Comparison of ENCODE assay signal across 14 cellular contexts in genomic region chr20:17637413-17637780, GRCh38. TPM values are rescaled to one million over a fixed set of nuclear protein-coding genes. Genes with fewer than 3 reads are reported as not detected.
DNase-seq lines count a peak whose midpoint lies in the region; ATAC-seq and TF ChIP-seq lines count a peak whose summit lies in the region.
"Had no signal": no experiment of that assay in that cellular context is flagged by ENCODE, and none has a peak within 500 bp of the region (broad histone marks: within the 10 kb centered on the region; RNA-seq: fewer than 3 reads in every experiment).

No MANE protein-coding gene starts in this region.

- intact Hi-C loops in sigmoid colon (cut with DNase I): no loop called here

- no peak for ATAC-seq in HG03139 (IDR thresholded peaks at IDR 0.05; ENCODE audit: unreplicated experiment)

- DNase-seq in RWPE1 (ENCODE audit: low spot score) (no peak), fibroblast of lung (ENCODE audit: low read depth in 2 of 2) (no peak), sigmoid colon (no peak), NAMALWA (ENCODE audit: low spot score) (no peak), immature natural killer cell (no peak)
- DNase-seq: COR-L47, EL, KG1, NCI-H2081, NCI-H748 treated with DMSO at 0.1 percent for 48 hours, OCI-M1, SIG-M5 had no signal

- TF ChIP-seq CTCF in RWPE1 (conservative IDR thresholded peaks at IDR 0.05; ENCODE audit: low read depth): no peak
- TF ChIP-seq CTCF in fibroblast of lung (conservative IDR thresholded peaks at IDR 0.05 in 1 of 2, IDR thresholded peaks at IDR 0.05 in 1 of 2; ENCODE audit: low read depth in 1 of 2, low read length in 2 of 2): no peak
- no peak for TF ChIP-seq CTCF in sigmoid colon (IDR thresholded peaks at IDR 0.05)

- peaks cover 0 to 35% (median 2%) of the 10 kb centered on the region in 3 donors for H3K36me3 Mint-ChIP-seq in immature natural killer cell

- no peaks in the 10 kb centered on the region for H3K9me3 ChIP-seq in BLaER1 treated with 17β-estradiol and CSF1 and Interleukin-3, amounts not matched to agents 10 nM and 100 nM (replicated peaks in 1 of 11)
- H3K9me3 ChIP-seq in fibroblast of lung (ENCODE audit: control insufficient read depth, insufficient read depth, low read depth, low read length): no peaks in the 10 kb centered on the region
- H3K9me3 ChIP-seq in sigmoid colon: no peaks in the 10 kb centered on the region

- H3K4me3 Mint-ChIP-seq in immature natural killer cell: no peak overlapping the region

- H3K4me1 ChIP-seq in BLaER1 treated with 17β-estradiol and CSF1 and Interleukin-3, amounts not matched to agents 10 nM and 100 nM: peaks cover 48 to 100% (median 99%) of the 10 kb centered on the region in 10 experiments
- H3K4me1 ChIP-seq in fibroblast of lung (ENCODE audit: control insufficient read depth, extremely low read depth, insufficient read depth, low read length) (peaks cover 23% of the 10 kb centered on the region), sigmoid colon (peaks cover 0 to 52% (median 30%) of the 10 kb centered on the region in 4 donors)

- POLR2A ChIA-PET in RWPE1 (lab: Yijun Ruan, JAX; ENCODE audit: low non-redundant PET): no interaction called here

- no peaks in the 10 kb centered on the region for H3K27me3 ChIP-seq in BLaER1 treated with 17β-estradiol and CSF1 and Interleukin-3, amounts not matched to agents 10 nM and 100 nM
- H3K27me3 ChIP-seq in fibroblast of lung (ENCODE audit: control insufficient read depth, insufficient read depth, low read length): no peaks in the 10 kb centered on the region
- no peaks in the 10 kb centered on the region for H3K27me3 ChIP-seq in sigmoid colon

- no peaks in the 10 kb centered on the region for H3K4me1 Mint-ChIP-seq in immature natural killer cell

- no peak for TF ChIP-seq POLR2A in sigmoid colon (IDR thresholded peaks at IDR 0.05)

- peaks cover 14 to 100% (median 68%) of the 10 kb centered on the region in 11 experiments; a peak in 19 of 22 replicates for H4K20me1 ChIP-seq in BLaER1 treated with 17β-estradiol and CSF1 and Interleukin-3, amounts not matched to agents 10 nM and 100 nM
- H4K20me1 ChIP-seq in fibroblast of lung (ENCODE audit: control insufficient read depth, extremely low read depth, insufficient read depth, low read length): peaks cover 4% of the 10 kb centered on the region

- 87 to 88% methylated on average over 4 of the region's 4 CpGs for WGBS in sigmoid colon, 2 donors

- CTCF ChIA-PET in RWPE1 (lab: Yijun Ruan, JAX): no interaction called here

- H3K9me3 Mint-ChIP-seq in immature natural killer cell: no peaks in the 10 kb centered on the region

- no peak overlapping the region for H3K27ac Mint-ChIP-seq in immature natural killer cell

- TF ChIP-seq EP300 in sigmoid colon (IDR thresholded peaks at IDR 0.05): no peak

- H3K4me2 ChIP-seq in BLaER1 treated with 17β-estradiol and CSF1 and Interleukin-3, amounts not matched to agents 10 nM and 100 nM: peak overlapping the region; percentile 75 to 94 (median 90)
- H3K4me2 ChIP-seq in fibroblast of lung (ENCODE audit: extremely low read depth, insufficient read depth, low read length): no peak overlapping the region

- H3K9ac ChIP-seq in BLaER1 treated with 17β-estradiol and CSF1 and Interleukin-3, amounts not matched to agents 10 nM and 100 nM: peak overlapping the region in 7 of 11 experiments; percentile 3 to 73 (median 56); a peak in 9 of 22 replicates
- H3K9ac ChIP-seq in fibroblast of lung (ENCODE audit: insufficient read depth, low read length): no peak overlapping the region

- H3K4me3 ChIP-seq in BLaER1 treated with 17β-estradiol and CSF1 and Interleukin-3, amounts not matched to agents 10 nM and 100 nM: peak overlapping the region in 1 of 10 experiments; percentile 50; a peak in 1 of 20 replicates
- H3K4me3 ChIP-seq in fibroblast of lung (replicated peaks in 1 of 4; ENCODE audit: control extremely low read depth in 1 of 4, insufficient read depth in 1 of 4, low read depth in 3 of 4, low read length in 4 of 4) (no peak overlapping the region), sigmoid colon (no peak overlapping the region)

- H3K36me3 ChIP-seq in BLaER1 treated with 17β-estradiol and CSF1 and Interleukin-3, amounts not matched to agents 10 nM and 100 nM: peaks cover 52 to 80% (median 64%) of the 10 kb centered on the region in 11 experiments; a peak in 21 of 22 replicates
- H3K36me3 ChIP-seq in fibroblast of lung (ENCODE audit: control insufficient read depth, insufficient read depth, low read length) (peaks cover 64% of the 10 kb centered on the region), sigmoid colon (peaks cover 10 to 85% (median 37%) of the 10 kb centered on the region in 4 donors)

- H3K27ac ChIP-seq in BLaER1 treated with 17β-estradiol and CSF1 and Interleukin-3, amounts not matched to agents 10 nM and 100 nM: peak overlapping the region in 7 of 11 experiments; percentile 35 to 82 (median 73); a peak in 12 of 22 replicates
- H3K27ac ChIP-seq in RWPE1: peak overlapping the region; percentile 4; the same call in 1 of the 2 replicates
- H3K27ac ChIP-seq in fibroblast of lung (ENCODE audit: insufficient read depth, low read length): peak overlapping the region; percentile 35
- H3K27ac ChIP-seq in sigmoid colon: peak overlapping the region in 3 of 4 donors; percentile 1 to 60 (median 16)

- peaks cover 55% of the 10 kb centered on the region for H3K79me2 ChIP-seq in fibroblast of lung (ENCODE audit: control insufficient read depth, insufficient read depth, low read length)

- peaks cover 0 to 2% (median 1%) of the 10 kb centered on the region in 3 donors for H3K27me3 Mint-ChIP-seq in immature natural killer cell (ENCODE audit: low read depth in 3 of 3)

- H2AFZ ChIP-seq in fibroblast of lung (ENCODE audit: low read length): no peak overlapping the region

RNA-seq across cellular contexts. Expression of gene RRBP1, which starts 44.6 kb away (rescaled TPM):
- 143 and 233 TPM in 2 replicates for total RNA-seq in fibroblast of lung
- 169 and 191 TPM in 2 replicates for polyA plus RNA-seq in fibroblast of lung
- polyA plus RNA-seq in fibroblast of lung (2012): 307 and 325 TPM in 2 replicates
- polyA minus RNA-seq in fibroblast of lung (ENCODE audit: low replicate concordance): 161 and 174 TPM in 2 replicates
- 10 to 100 TPM; 30.1 to 69.2 (median 38.8) TPM for total RNA-seq in sigmoid colon
- 100 to 1,000 TPM in 1 of 3 donors, 10 to 100 TPM in 2; 24.6 to 245 (median 31.4) TPM for polyA plus RNA-seq in sigmoid colon
- polyA plus RNA-seq in immature natural killer cell: 10 to 100 TPM in 1 of 3 donors, 1 to 10 TPM in 2; 4.1 to 39.0 (median 5.7) TPM

Comparison
In these comparisons a context has a peak if more than half of its experiments do, and no peak if none do; other contexts are left out.
1. H3K27ac ChIP-seq: peak in every context shown above with its lines; median percentile 73 in BLaER1 treated with 17β-estradiol and CSF1 and Interleukin-3, amounts not matched to agents 10 nM and 100 nM; 35 in fibroblast of lung; 16 in sigmoid colon; 4 in RWPE1.